ENCODE assay signal across 2 cellular contexts in the genomic region with DNA sequence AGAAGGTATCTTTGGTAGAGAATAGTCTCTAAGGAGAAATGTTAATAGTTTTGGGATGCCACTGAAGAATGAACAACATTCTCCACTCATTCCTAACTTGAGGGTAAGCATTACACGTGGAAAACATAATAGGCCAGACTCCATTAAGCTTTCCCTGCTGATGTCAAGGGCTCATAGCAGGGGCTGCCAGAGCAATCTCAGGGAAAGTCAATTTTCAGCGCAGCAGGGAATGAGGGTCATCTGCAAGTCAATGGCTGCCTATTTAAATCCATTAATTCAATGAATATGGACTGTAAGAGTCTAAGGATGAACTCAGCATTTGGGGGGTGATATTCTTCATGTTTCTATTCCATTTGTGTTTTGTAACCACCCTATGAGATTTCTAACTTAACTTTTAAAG.
TF ChIP-seq lines count a peak whose summit lies in the region.

No MANE protein-coding gene starts in this region.

TF ChIP-seq in GM23338, 12 proteins besides CTCF, POLR2A, EP300 and RAD21 (continues in another document):
- TF ChIP-seq, protein P1, sequence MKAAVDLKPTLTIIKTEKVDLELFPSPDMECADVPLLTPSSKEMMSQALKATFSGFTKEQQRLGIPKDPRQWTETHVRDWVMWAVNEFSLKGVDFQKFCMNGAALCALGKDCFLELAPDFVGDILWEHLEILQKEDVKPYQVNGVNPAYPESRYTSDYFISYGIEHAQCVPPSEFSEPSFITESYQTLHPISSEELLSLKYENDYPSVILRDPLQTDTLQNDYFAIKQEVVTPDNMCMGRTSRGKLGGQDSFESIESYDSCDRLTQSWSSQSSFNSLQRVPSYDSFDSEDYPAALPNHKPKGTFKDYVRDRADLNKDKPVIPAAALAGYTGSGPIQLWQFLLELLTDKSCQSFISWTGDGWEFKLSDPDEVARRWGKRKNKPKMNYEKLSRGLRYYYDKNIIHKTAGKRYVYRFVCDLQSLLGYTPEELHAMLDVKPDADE (IDR thresholded peaks at IDR 0.05) = no peak
- TF ChIP-seq, protein P2, sequence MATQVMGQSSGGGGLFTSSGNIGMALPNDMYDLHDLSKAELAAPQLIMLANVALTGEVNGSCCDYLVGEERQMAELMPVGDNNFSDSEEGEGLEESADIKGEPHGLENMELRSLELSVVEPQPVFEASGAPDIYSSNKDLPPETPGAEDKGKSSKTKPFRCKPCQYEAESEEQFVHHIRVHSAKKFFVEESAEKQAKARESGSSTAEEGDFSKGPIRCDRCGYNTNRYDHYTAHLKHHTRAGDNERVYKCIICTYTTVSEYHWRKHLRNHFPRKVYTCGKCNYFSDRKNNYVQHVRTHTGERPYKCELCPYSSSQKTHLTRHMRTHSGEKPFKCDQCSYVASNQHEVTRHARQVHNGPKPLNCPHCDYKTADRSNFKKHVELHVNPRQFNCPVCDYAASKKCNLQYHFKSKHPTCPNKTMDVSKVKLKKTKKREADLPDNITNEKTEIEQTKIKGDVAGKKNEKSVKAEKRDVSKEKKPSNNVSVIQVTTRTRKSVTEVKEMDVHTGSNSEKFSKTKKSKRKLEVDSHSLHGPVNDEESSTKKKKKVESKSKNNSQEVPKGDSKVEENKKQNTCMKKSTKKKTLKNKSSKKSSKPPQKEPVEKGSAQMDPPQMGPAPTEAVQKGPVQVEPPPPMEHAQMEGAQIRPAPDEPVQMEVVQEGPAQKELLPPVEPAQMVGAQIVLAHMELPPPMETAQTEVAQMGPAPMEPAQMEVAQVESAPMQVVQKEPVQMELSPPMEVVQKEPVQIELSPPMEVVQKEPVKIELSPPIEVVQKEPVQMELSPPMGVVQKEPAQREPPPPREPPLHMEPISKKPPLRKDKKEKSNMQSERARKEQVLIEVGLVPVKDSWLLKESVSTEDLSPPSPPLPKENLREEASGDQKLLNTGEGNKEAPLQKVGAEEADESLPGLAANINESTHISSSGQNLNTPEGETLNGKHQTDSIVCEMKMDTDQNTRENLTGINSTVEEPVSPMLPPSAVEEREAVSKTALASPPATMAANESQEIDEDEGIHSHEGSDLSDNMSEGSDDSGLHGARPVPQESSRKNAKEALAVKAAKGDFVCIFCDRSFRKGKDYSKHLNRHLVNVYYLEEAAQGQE (IDR thresholded peaks at IDR 0.05; ENCODE audit: unreplicated experiment) = no peak
- TF ChIP-seq NANOG (IDR thresholded peaks at IDR 0.05; ENCODE audit: borderline replicate concordance) (no peak), POLR2AphosphoS5 (IDR thresholded peaks at IDR 0.05; ENCODE audit: low read depth) (no peak), JUNB (IDR thresholded peaks at IDR 0.05; ENCODE audit: unreplicated experiment) (no peak), EZH2phosphoT487 (IDR thresholded peaks at IDR 0.05; ENCODE audit: unreplicated experiment) (no peak), ZNF331 (CRISPR knock-in tag; IDR thresholded peaks at IDR 0.05; ENCODE audit: low read depth) (no peak), CREB1 (CRISPR knock-in tag; IDR thresholded peaks at IDR 0.05; ENCODE audit: low read depth) (no peak), STAT1 (IDR thresholded peaks at IDR 0.05; ENCODE audit: unreplicated experiment) (no peak)
- TF ChIP-seq, protein P3, sequence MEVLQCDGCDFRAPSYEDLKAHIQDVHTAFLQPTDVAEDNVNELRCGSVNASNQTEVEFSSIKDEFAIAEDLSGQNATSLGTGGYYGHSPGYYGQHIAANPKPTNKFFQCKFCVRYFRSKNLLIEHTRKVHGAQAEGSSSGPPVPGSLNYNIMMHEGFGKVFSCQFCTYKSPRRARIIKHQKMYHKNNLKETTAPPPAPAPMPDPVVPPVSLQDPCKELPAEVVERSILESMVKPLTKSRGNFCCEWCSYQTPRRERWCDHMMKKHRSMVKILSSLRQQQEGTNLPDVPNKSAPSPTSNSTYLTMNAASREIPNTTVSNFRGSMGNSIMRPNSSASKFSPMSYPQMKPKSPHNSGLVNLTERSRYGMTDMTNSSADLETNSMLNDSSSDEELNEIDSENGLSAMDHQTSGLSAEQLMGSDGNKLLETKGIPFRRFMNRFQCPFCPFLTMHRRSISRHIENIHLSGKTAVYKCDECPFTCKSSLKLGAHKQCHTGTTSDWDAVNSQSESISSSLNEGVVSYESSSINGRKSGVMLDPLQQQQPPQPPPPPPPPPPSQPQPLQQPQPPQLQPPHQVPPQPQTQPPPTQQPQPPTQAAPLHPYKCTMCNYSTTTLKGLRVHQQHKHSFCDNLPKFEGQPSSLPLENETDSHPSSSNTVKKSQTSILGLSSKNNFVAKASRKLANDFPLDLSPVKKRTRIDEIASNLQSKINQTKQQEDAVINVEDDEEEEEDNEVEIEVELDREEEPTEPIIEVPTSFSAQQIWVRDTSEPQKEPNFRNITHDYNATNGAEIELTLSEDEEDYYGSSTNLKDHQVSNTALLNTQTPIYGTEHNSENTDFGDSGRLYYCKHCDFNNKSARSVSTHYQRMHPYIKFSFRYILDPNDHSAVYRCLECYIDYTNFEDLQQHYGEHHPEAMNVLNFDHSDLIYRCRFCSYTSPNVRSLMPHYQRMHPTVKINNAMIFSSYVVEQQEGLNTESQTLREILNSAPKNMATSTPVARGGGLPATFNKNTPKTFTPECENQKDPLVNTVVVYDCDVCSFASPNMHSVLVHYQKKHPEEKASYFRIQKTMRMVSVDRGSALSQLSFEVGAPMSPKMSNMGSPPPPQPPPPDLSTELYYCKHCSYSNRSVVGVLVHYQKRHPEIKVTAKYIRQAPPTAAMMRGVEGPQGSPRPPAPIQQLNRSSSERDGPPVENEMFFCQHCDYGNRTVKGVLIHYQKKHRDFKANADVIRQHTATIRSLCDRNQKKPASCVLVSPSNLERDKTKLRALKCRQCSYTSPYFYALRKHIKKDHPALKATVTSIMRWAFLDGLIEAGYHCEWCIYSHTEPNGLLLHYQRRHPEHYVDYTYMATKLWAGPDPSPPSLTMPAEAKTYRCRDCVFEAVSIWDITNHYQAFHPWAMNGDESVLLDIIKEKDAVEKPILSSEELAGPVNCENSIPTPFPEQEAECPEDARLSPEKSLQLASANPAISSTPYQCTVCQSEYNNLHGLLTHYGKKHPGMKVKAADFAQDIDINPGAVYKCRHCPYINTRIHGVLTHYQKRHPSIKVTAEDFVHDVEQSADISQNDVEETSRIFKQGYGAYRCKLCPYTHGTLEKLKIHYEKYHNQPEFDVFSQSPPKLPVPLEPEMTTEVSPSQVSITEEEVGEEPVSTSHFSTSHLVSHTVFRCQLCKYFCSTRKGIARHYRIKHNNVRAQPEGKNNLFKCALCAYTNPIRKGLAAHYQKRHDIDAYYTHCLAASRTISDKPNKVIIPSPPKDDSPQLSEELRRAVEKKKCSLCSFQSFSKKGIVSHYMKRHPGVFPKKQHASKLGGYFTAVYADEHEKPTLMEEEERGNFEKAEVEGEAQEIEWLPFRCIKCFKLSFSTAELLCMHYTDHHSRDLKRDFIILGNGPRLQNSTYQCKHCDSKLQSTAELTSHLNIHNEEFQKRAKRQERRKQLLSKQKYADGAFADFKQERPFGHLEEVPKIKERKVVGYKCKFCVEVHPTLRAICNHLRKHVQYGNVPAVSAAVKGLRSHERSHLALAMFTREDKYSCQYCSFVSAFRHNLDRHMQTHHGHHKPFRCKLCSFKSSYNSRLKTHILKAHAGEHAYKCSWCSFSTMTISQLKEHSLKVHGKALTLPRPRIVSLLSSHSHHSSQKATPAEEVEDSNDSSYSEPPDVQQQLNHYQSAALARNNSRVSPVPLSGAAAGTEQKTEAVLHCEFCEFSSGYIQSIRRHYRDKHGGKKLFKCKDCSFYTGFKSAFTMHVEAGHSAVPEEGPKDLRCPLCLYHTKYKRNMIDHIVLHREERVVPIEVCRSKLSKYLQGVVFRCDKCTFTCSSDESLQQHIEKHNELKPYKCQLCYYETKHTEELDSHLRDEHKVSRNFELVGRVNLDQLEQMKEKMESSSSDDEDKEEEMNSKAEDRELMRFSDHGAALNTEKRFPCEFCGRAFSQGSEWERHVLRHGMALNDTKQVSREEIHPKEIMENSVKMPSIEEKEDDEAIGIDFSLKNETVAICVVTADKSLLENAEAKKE (CRISPR knock-in tag; IDR thresholded peaks at IDR 0.05) = no peak

TF ChIP-seq in H1, 55 proteins besides CTCF, POLR2A, EP300 and RAD21:
- no peak for TF ChIP-seq SIRT6 (IDR thresholded peaks at IDR 0.05; ENCODE audit: low read length)
- no peak for TF ChIP-seq BACH1 (IDR thresholded peaks at IDR 0.05; ENCODE audit: low read length)
- no peak for TF ChIP-seq POLR2AphosphoS5 (IDR thresholded peaks at IDR 0.05; ENCODE audit: low read depth, low read length)
- no peak for TF ChIP-seq TAF1 (IDR thresholded peaks at IDR 0.05; ENCODE audit: low read depth, low read length)
- TF ChIP-seq SP1 (IDR thresholded peaks at IDR 0.05; ENCODE audit: low read depth, low read length) = no peak
- TF ChIP-seq, protein P4, sequence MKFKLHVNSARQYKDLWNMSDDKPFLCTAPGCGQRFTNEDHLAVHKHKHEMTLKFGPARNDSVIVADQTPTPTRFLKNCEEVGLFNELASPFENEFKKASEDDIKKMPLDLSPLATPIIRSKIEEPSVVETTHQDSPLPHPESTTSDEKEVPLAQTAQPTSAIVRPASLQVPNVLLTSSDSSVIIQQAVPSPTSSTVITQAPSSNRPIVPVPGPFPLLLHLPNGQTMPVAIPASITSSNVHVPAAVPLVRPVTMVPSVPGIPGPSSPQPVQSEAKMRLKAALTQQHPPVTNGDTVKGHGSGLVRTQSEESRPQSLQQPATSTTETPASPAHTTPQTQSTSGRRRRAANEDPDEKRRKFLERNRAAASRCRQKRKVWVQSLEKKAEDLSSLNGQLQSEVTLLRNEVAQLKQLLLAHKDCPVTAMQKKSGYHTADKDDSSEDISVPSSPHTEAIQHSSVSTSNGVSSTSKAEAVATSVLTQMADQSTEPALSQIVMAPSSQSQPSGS (IDR thresholded peaks at IDR 0.05; ENCODE audit: low read length) = no peak
- TF ChIP-seq CTBP2 (IDR thresholded peaks at IDR 0.05; ENCODE audit: borderline replicate concordance, insufficient read depth, insufficient read length, low read length) = no peak
